ENCODE assay signal across 9 cellular contexts in the genomic region with DNA sequence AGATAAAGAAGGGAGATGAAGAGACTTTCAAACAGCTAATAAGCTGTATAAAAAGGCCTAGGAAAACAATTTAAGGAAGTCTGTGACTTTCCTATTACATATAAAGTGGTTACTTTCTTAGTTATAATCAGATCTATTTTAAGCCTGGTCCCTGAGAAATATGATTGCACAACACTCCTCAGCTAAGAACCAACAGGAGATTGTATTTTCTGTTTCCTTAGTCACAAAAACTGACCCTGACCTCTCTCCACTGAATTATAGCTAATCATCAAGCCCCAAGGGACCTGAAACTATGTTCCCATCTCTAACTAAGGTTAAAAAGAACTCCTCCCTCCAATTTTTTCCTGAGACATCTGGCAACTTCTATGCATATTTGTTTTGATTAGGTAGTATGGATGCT.
DNase-seq lines count a peak whose midpoint lies in the region; TF ChIP-seq lines count a peak whose summit lies in the region.
"Had no signal": no experiment of that assay in that cellular context is flagged by ENCODE, and none has a peak within 500 bp of the region (broad histone marks: within the 10 kb centered on the region; RNA-seq: fewer than 3 reads in every experiment).

No MANE protein-coding gene starts in this region.

- no peaks in the 10 kb centered on the region for H3K27me3 Mint-ChIP-seq in activated CD4-positive, alpha-beta T cell treated with anti-CD3 and anti-CD28 coated beads, Interleukin-2, amount 10 ng/mL, durations not matched to agents 24 days and 14 days
- H3K27me3 Mint-ChIP-seq: activated naive CD8-positive, alpha-beta T cell treated with anti-CD3 and anti-CD28 coated beads for 36 hours had no signal

- no peak overlapping the region for H3K4me2 ChIP-seq in PC-9

- H4K20me1 ChIP-seq in PC-9 (ENCODE audit: insufficient read depth): no peaks in the 10 kb centered on the region

- intact Hi-C loops in adrenal gland (cut with DNase I): loop anchor here in 1 of 2 donors (10.0 kb wide), 1 partner anchor 180 kb away; no protein-coding TSS in a partner anchor
- intact Hi-C loops in PC-9 (cut with micrococcal nuclease; ENCODE audit: unreplicated experiment): no loop called here
- intact Hi-C loops in activated CD4-positive, alpha-beta T cell treated with anti-CD3 and anti-CD28 coated beads, Interleukin-2, amount 10 ng/mL, durations not matched to agents 24 days and 14 days (cut with micrococcal nuclease): no loop called here

- no TSS peak for BruUV-seq in PC-9 (replicated peaks; lab: Mats Ljungman, UMichigan)

- TF ChIP-seq CTCF in adrenal gland (IDR thresholded peaks at IDR 0.05) (no peak), right atrium auricular region (IDR thresholded peaks at IDR 0.05) (no peak), PC-9 (conservative IDR thresholded peaks at IDR 0.05) (no peak)

- CTCF ChIA-PET in PC-9 (lab: Charles Lee): no interaction called here

- H3K27me3 ChIP-seq in adrenal gland (no peaks in the 10 kb centered on the region), right atrium auricular region (no peaks in the 10 kb centered on the region), stomach smooth muscle (ENCODE audit: control insufficient read depth in 1 of 2, insufficient read depth in 2 of 2, low read length in 2 of 2) (no peaks in the 10 kb centered on the region), PC-9 (ENCODE audit: insufficient read depth, low read depth) (no peaks in the 10 kb centered on the region)

- no peaks in the 10 kb centered on the region for H3K9me2 ChIP-seq in PC-9 (ENCODE audit: insufficient read depth)

- H3K4me1 Mint-ChIP-seq in activated CD4-positive, alpha-beta T cell treated with anti-CD3 and anti-CD28 coated beads, Interleukin-2, amount 10 ng/mL, durations not matched to agents 24 days and 14 days: peaks cover 8% of the 10 kb centered on the region

- no peaks in the 10 kb centered on the region for H3K9me3 Mint-ChIP-seq in activated CD4-positive, alpha-beta T cell treated with anti-CD3 and anti-CD28 coated beads, Interleukin-2, amount 10 ng/mL, durations not matched to agents 24 days and 14 days
- H3K9me3 Mint-ChIP-seq: activated naive CD8-positive, alpha-beta T cell treated with anti-CD3 and anti-CD28 coated beads for 36 hours had no signal

- H3K36me3 ChIP-seq in adrenal gland (replicated peaks in 1 of 2): peaks cover 0 to 15% of the 10 kb centered on the region in 2 donors
- peaks cover 29% of the 10 kb centered on the region for H3K36me3 ChIP-seq in right atrium auricular region
- H3K36me3 ChIP-seq in stomach smooth muscle (ENCODE audit: control insufficient read depth in 2 of 2, insufficient read depth in 2 of 2, low read length in 2 of 2): peaks cover 5 to 20% of the 10 kb centered on the region in 2 donors
- H3K36me3 ChIP-seq in PC-9 (ENCODE audit: low read depth): no peaks in the 10 kb centered on the region

- no peaks in the 10 kb centered on the region for H3K79me2 ChIP-seq in PC-9 (ENCODE audit: low read depth)

- POLR2A ChIA-PET in PC-9 (lab: Charles Lee; ENCODE audit: unreplicated experiment): no interaction called here

- no peak overlapping the region for H2AFZ ChIP-seq in PC-9

- H3K4me3 ChIP-seq in adrenal gland (no peak overlapping the region), right atrium auricular region (no peak overlapping the region), stomach smooth muscle (ENCODE audit: low read length in 2 of 2) (no peak overlapping the region), PC-9 (no peak overlapping the region)

- H3K36me3 Mint-ChIP-seq in activated CD4-positive, alpha-beta T cell treated with anti-CD3 and anti-CD28 coated beads, Interleukin-2, amount 10 ng/mL, durations not matched to agents 24 days and 14 days (ENCODE audit: low read depth): peaks cover 49% of the 10 kb centered on the region

- H3F3A ChIP-seq in PC-9 (ENCODE audit: insufficient read depth, low read depth): no peaks in the 10 kb centered on the region

- H3K9me3 ChIP-seq in adrenal gland (replicated peaks in 1 of 3) (no peaks in the 10 kb centered on the region), right atrium auricular region (no peaks in the 10 kb centered on the region), stomach smooth muscle (ENCODE audit: control insufficient read depth in 2 of 2, low read length in 2 of 2) (no peaks in the 10 kb centered on the region), PC-9 (ENCODE audit: insufficient read depth, low read depth) (no peaks in the 10 kb centered on the region)

- no peak overlapping the region for H3K27ac Mint-ChIP-seq in activated CD4-positive, alpha-beta T cell treated with anti-CD3 and anti-CD28 coated beads, Interleukin-2, amount 10 ng/mL, durations not matched to agents 24 days and 14 days
- H3K27ac Mint-ChIP-seq: activated naive CD8-positive, alpha-beta T cell treated with anti-CD3 and anti-CD28 coated beads for 36 hours had no signal

- no peak overlapping the region for H3K4me3 Mint-ChIP-seq in activated CD4-positive, alpha-beta T cell treated with anti-CD3 and anti-CD28 coated beads, Interleukin-2, amount 10 ng/mL, durations not matched to agents 24 days and 14 days
- H3K4me3 Mint-ChIP-seq: activated naive CD8-positive, alpha-beta T cell treated with anti-CD3 and anti-CD28 coated beads for 36 hours had no signal

- DNase-seq in HT1080 (ENCODE audit: low read depth): peak; percentile 17
- peak in 4 of 7 donors; percentile 29 to 34 (median 32) for DNase-seq in adrenal gland
- no peak for DNase-seq in right atrium auricular region (ENCODE audit: low spot score)
- DNase-seq in NCI-H146 treated with DMSO at 0.1 percent for 48 hours (lab: John Stamatoyannopoulos, UW; ENCODE audit: unreplicated experiment): no peak
- no peak for DNase-seq in PC-9
- no peak for DNase-seq in activated CD4-positive, alpha-beta T cell treated with anti-CD3 and anti-CD28 coated beads, Interleukin-2, amount 10 ng/mL, durations not matched to agents 24 days and 14 days
- no peak for DNase-seq in NCI-H187 (lab: John Stamatoyannopoulos, UW)
- DNase-seq: activated naive CD8-positive, alpha-beta T cell treated with anti-CD3 and anti-CD28 coated beads for 36 hours had no signal

- peak overlapping the region in 1 of 2 donors; percentile 22 for H3K9ac ChIP-seq in stomach smooth muscle (ENCODE audit: low read length in 2 of 2)

- no peak for TF ChIP-seq POLR2A in adrenal gland (IDR thresholded peaks at IDR 0.05)

- H3K27ac ChIP-seq in adrenal gland: peak overlapping the region; percentile 50 to 68 (median 62)
- H3K27ac ChIP-seq in right atrium auricular region: peak overlapping the region; percentile 40 to 55
- peak overlapping the region; percentile 25 for H3K27ac ChIP-seq in stomach smooth muscle (ENCODE audit: low read length)
- H3K27ac ChIP-seq in PC-9: no peak overlapping the region

- peaks cover 19 to 37% of the 10 kb centered on the region in 2 donors for H3K4me1 ChIP-seq in adrenal gland (replicated peaks in 1 of 2)
- H3K4me1 ChIP-seq in right atrium auricular region: peaks cover 0 to 20% of the 10 kb centered on the region in 2 donors
- peaks cover 2% of the 10 kb centered on the region for H3K4me1 ChIP-seq in stomach smooth muscle (ENCODE audit: control insufficient read depth, insufficient read depth, low read length)
- H3K4me1 ChIP-seq in PC-9 (replicated peaks; ENCODE audit: insufficient read depth): no peaks in the 10 kb centered on the region

Comparison
In these comparisons a context has a peak if more than half of its experiments do, and no peak if none do; other contexts are left out.
1. DNase-seq: peak in HT1080 (single experiment) and adrenal gland (4 of 7); none in right atrium auricular region (single experiment), NCI-H146 treated with DMSO at 0.1 percent for 48 hours (single experiment), PC-9 (0 of 2), activated CD4-positive, alpha-beta T cell treated with anti-CD3 and anti-CD28 coated beads, Interleukin-2, amount 10 ng/mL, durations not matched to agents 24 days and 14 days (single experiment) and NCI-H187 (0 of 2).